1 cellular context compared by ENCODE assay signal in genomic region chr1:54542120-54542961, GRCh38.
TF ChIP-seq lines count a peak whose summit lies in the region.

No MANE protein-coding gene starts in this region.

TF ChIP-seq in K562, 482 proteins besides CTCF, POLR2A, EP300 and RAD21 (continued from another document and continues in another):
- TF ChIP-seq PBX2 (CRISPR knock-in tag; IDR thresholded peaks at IDR 0.05; ENCODE audit: low read depth) = no peak
- no peak for TF ChIP-seq PBX2 (tag; conservative IDR thresholded peaks at IDR 0.05; ENCODE audit: low read depth)
- TF ChIP-seq ATF4 (CRISPR knock-in tag; IDR thresholded peaks at IDR 0.05) = no peak
- TF ChIP-seq CBX1 (IDR thresholded peaks at IDR 0.05; ENCODE audit: low read depth) = peak; percentile 13; the same call in 1 of the 2 replicates
- TF ChIP-seq EP400 (IDR thresholded peaks at IDR 0.05) = no peak
- no peak for TF ChIP-seq FOXK1 (CRISPR knock-in tag; IDR thresholded peaks at IDR 0.05; ENCODE audit: borderline replicate concordance)
- no peak for TF ChIP-seq MEIS2 (IDR thresholded peaks at IDR 0.05; ENCODE audit: partially characterized antibody)
- no peak for TF ChIP-seq ZBED1 (IDR thresholded peaks at IDR 0.05)
- no peak for TF ChIP-seq SRSF1 (IDR thresholded peaks at IDR 0.05; ENCODE audit: low read depth, low read length)
- TF ChIP-seq ID3 (CRISPR knock-in tag; IDR thresholded peaks at IDR 0.05) = no peak
- no peak for TF ChIP-seq ID3 (tag; IDR thresholded peaks at IDR 0.05)
- TF ChIP-seq PURB (CRISPR knock-in tag; IDR thresholded peaks at IDR 0.05; ENCODE audit: low read depth) = no peak
- no peak for TF ChIP-seq ZNF785 (CRISPR knock-in tag; IDR thresholded peaks at IDR 0.05)
- TF ChIP-seq MTA1 (IDR thresholded peaks at IDR 0.05; ENCODE audit: borderline replicate concordance) = no peak
- no peak for TF ChIP-seq TCF7L2 (IDR thresholded peaks at IDR 0.05; ENCODE audit: low read depth, low read length)
- TF ChIP-seq TGIF2 (CRISPR knock-in tag; IDR thresholded peaks at IDR 0.05) = no peak
- no peak for TF ChIP-seq ZBTB1 (CRISPR knock-in tag; IDR thresholded peaks at IDR 0.05; ENCODE audit: borderline replicate concordance, low read depth)
- TF ChIP-seq ETV5 (CRISPR knock-in tag; IDR thresholded peaks at IDR 0.05; ENCODE audit: low read depth) = 0 out of 2 replicates have a peak, but pooled peaks have one; percentile 46
- TF ChIP-seq FOXP4 (CRISPR knock-in tag; IDR thresholded peaks at IDR 0.05; ENCODE audit: borderline replicate concordance) = peak; percentile 62; the same call in 1 of the 2 replicates
- no peak for TF ChIP-seq SUPT5H (IDR thresholded peaks at IDR 0.05)
- TF ChIP-seq ATF7 (IDR thresholded peaks at IDR 0.05) = no peak
- no peak for TF ChIP-seq ZNF586 (CRISPR knock-in tag; conservative IDR thresholded peaks at IDR 0.05)
- no peak for TF ChIP-seq MED1 (CRISPR knock-in tag; IDR thresholded peaks at IDR 0.05; ENCODE audit: borderline replicate concordance)
- no peak for TF ChIP-seq ZNF3 (CRISPR knock-in tag; IDR thresholded peaks at IDR 0.05)
- no peak for TF ChIP-seq ZNF512 (tag; IDR thresholded peaks at IDR 0.05)
- TF ChIP-seq OTX1 (CRISPR knock-in tag; IDR thresholded peaks at IDR 0.05) = no peak
- TF ChIP-seq ZNF584 (CRISPR knock-in tag; IDR thresholded peaks at IDR 0.05; ENCODE audit: low read depth) = no peak
- TF ChIP-seq RBM39 (optimal IDR thresholded peaks at IDR 0.05; ENCODE audit: low read depth, low read length) = no peak
- TF ChIP-seq RBM15 (IDR thresholded peaks at IDR 0.05; ENCODE audit: insufficient read depth, low read length) = no peak
- TF ChIP-seq ZNF239 (CRISPR knock-in tag; IDR thresholded peaks at IDR 0.05) = no peak
- peak; percentile 68; the same call in 1 of the 2 replicates for TF ChIP-seq ZNF589 (CRISPR knock-in tag; IDR thresholded peaks at IDR 0.05; ENCODE audit: low read depth)
- TF ChIP-seq TBL1XR1 (IDR thresholded peaks at IDR 0.05; ENCODE audit: low read length in 2 of 2) = no peak
- TF ChIP-seq MYBL2 (IDR thresholded peaks at IDR 0.05; ENCODE audit: low read depth) = no peak
- TF ChIP-seq MYBL2 (CRISPR knock-in tag; IDR thresholded peaks at IDR 0.05; ENCODE audit: borderline replicate concordance) = no peak
- TF ChIP-seq EGR1 (conservative IDR thresholded peaks at IDR 0.05) = no peak
- TF ChIP-seq NCOA4 (IDR thresholded peaks at IDR 0.05; ENCODE audit: partially characterized antibody) = no peak
- TF ChIP-seq ZNF75A (CRISPR knock-in tag; IDR thresholded peaks at IDR 0.05) = no peak
- no peak for TF ChIP-seq SREBF2 (CRISPR knock-in tag; IDR thresholded peaks at IDR 0.05)
- TF ChIP-seq ZNF830 (CRISPR knock-in tag; IDR thresholded peaks at IDR 0.05) = no peak
- no peak for TF ChIP-seq POU5F1 (IDR thresholded peaks at IDR 0.05; ENCODE audit: borderline replicate concordance, low read depth, low read length, partially characterized antibody)
- no peak for TF ChIP-seq ZSCAN29 (IDR thresholded peaks at IDR 0.05)
- TF ChIP-seq DLX4 (CRISPR knock-in tag; IDR thresholded peaks at IDR 0.05) = no peak
- no peak for TF ChIP-seq FUS (optimal IDR thresholded peaks at IDR 0.05; ENCODE audit: low read depth, low read length)
- TF ChIP-seq GTF2E2 (tag; IDR thresholded peaks at IDR 0.05) = no peak
- TF ChIP-seq PHF21A (IDR thresholded peaks at IDR 0.05; ENCODE audit: borderline replicate concordance, low read depth) = no peak
- TF ChIP-seq ESRRB (CRISPR knock-in tag; IDR thresholded peaks at IDR 0.05; ENCODE audit: borderline replicate concordance) = no peak
- TF ChIP-seq EZH2 (IDR thresholded peaks at IDR 0.05; ENCODE audit: borderline replicate concordance, low read depth, low read length) = no peak
- TF ChIP-seq ESRRA (IDR thresholded peaks at IDR 0.05; ENCODE audit: borderline replicate concordance, low read depth) = no peak
- peak; percentile 28; the same call in 1 of the 2 replicates for TF ChIP-seq ZBTB7A (IDR thresholded peaks at IDR 0.05; ENCODE audit: borderline replicate concordance, control insufficient read depth, low read depth, low read length)
- TF ChIP-seq THRAP3 (IDR thresholded peaks at IDR 0.05; ENCODE audit: borderline replicate concordance) = no peak
- TF ChIP-seq ARID1B (IDR thresholded peaks at IDR 0.05) = no peak
- TF ChIP-seq ZNF395 (CRISPR knock-in tag; IDR thresholded peaks at IDR 0.05) = no peak
- TF ChIP-seq HSF4 (CRISPR knock-in tag; IDR thresholded peaks at IDR 0.05; ENCODE audit: borderline replicate concordance) = no peak
- TF ChIP-seq ZNF253 (CRISPR knock-in tag; conservative IDR thresholded peaks at IDR 0.05) = no peak
- no peak for TF ChIP-seq ZNF121 (CRISPR knock-in tag; conservative IDR thresholded peaks at IDR 0.05)
- TF ChIP-seq ZKSCAN3 (CRISPR knock-in tag; IDR thresholded peaks at IDR 0.05) = no peak
- TF ChIP-seq EHMT2 (IDR thresholded peaks at IDR 0.05) = no peak
- no peak for TF ChIP-seq KLF6 (CRISPR knock-in tag; IDR thresholded peaks at IDR 0.05; ENCODE audit: borderline replicate concordance)
- TF ChIP-seq ZNF124 (CRISPR knock-in tag; IDR thresholded peaks at IDR 0.05) = no peak
- no peak for TF ChIP-seq ETV1 (tag; conservative IDR thresholded peaks at IDR 0.05; ENCODE audit: low read depth)
- TF ChIP-seq SP2 (IDR thresholded peaks at IDR 0.05; ENCODE audit: extremely low read depth, low read depth, low read length, poor library complexity, severe bottlenecking) = no peak
- TF ChIP-seq RNF219 (CRISPR knock-in tag; IDR thresholded peaks at IDR 0.05) = no peak
- TF ChIP-seq ZNF696 (CRISPR knock-in tag; conservative IDR thresholded peaks at IDR 0.05) = no peak
- TF ChIP-seq PRPF4 (IDR thresholded peaks at IDR 0.05; ENCODE audit: insufficient read depth, low read depth, low read length, poor library complexity, severe bottlenecking) = no peak
- no peak for TF ChIP-seq ZNF695 (CRISPR knock-in tag; IDR thresholded peaks at IDR 0.05)
- no peak for TF ChIP-seq PCBP2 (IDR thresholded peaks at IDR 0.05; ENCODE audit: low read depth, low read length, poor library complexity, severe bottlenecking)
- no peak for TF ChIP-seq TCFL5 (CRISPR knock-in tag; conservative IDR thresholded peaks at IDR 0.05)
- 0 out of 2 replicates have a peak, but pooled peaks have one; percentile 9 for TF ChIP-seq JUN (IDR thresholded peaks at IDR 0.05; ENCODE audit: borderline replicate concordance, low read depth, low read length)
- TF ChIP-seq JUN (CRISPR knock-in tag; IDR thresholded peaks at IDR 0.05; ENCODE audit: borderline replicate concordance) = no peak
- TF ChIP-seq NELFE (IDR thresholded peaks at IDR 0.05; ENCODE audit: insufficient read depth, insufficient read length) = no peak
- no peak for TF ChIP-seq IRF2 (CRISPR knock-in tag; IDR thresholded peaks at IDR 0.05)
- no peak for TF ChIP-seq FIP1L1 (IDR thresholded peaks at IDR 0.05; ENCODE audit: low read depth, low read length, poor library complexity, severe bottlenecking)
- no peak for TF ChIP-seq CAMTA2 (CRISPR knock-in tag; conservative IDR thresholded peaks at IDR 0.05)
- TF ChIP-seq ZNF140 (CRISPR knock-in tag; IDR thresholded peaks at IDR 0.05) = no peak
- no peak for TF ChIP-seq ZKSCAN1 (IDR thresholded peaks at IDR 0.05; ENCODE audit: low read depth, low read length)
- peak; percentile 71 for TF ChIP-seq USF1 (CRISPR knock-in tag; IDR thresholded peaks at IDR 0.05)
